15 cellular contexts compared by ENCODE assay signal in the genomic region with DNA sequence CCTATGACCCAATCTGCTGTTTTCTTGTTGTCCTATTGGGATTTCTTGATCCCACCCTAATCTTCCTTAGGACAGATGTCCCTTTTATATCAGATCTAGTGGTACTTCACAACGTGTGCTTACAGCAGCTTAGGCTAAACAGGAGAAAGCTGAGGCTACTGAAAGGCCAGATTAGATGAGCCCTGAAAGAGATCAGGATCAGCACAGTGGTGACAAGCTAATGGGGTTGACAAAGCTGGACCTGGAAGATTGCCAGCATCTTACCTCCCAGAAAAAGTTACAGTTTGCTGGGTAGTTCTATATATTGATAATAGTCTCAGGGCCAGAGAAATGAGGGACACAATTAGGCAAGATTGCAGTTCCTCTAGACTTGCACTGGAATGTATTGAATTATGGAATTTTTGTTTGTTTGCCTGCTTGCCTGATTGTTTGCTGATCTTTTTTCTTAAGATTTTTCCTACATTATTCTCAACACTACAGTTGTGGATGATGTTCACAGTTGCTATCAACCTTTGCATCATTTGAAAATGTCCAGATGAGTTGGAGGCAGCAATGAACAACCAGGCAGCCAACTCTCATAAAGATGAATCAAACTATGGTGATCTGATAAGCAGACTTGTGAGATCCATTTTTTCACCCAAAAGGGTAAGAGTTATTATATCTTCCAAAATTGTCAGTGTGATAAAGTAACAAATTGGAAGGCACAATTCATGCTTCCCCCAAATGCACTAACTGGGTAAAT. TPM values are rescaled to one million over a fixed set of nuclear protein-coding genes. Genes with fewer than 3 reads are reported as not detected.
DNase-seq lines count a peak whose midpoint lies in the region; ATAC-seq lines count a peak whose summit lies in the region.
"Had no signal": no experiment of that assay in that cellular context is flagged by ENCODE, and none has a peak within 500 bp of the region (broad histone marks: within the 10 kb centered on the region; RNA-seq: fewer than 3 reads in every experiment).

No MANE protein-coding gene starts in this region.

- no peak for DNase-seq in activated naive CD4-positive, alpha-beta T cell treated with Interleukin-2 at 50 U/mL for 16 hours
- DNase-seq in M059J (ENCODE audit: low read depth) = peak; percentile 2
- DNase-seq in activated naive CD8-positive, alpha-beta T cell treated with anti-CD3 and anti-CD28 coated beads, Interleukin-2, amount 10 ng/mL, durations not matched to agents 7 days and 5 days = no peak
- no peak for DNase-seq in activated CD4-positive, alpha-beta memory T cell treated with anti-CD3 and anti-CD28 coated beads, Interleukin-2, amount 10 ng/mL, durations not matched to agents 7 days and 5 days
- DNase-seq: aorta, cortex of kidney, lower lobe of right lung, natural killer cell had no signal

- H3K36me3 ChIP-seq in skeletal muscle satellite cell (ENCODE audit: insufficient read depth, low read length) = no peaks in the 10 kb centered on the region
- H3K36me3 ChIP-seq: gastroesophageal sphincter, lower lobe of right lung had no signal

- H3K4me1 Mint-ChIP-seq in activated naive CD4-positive, alpha-beta T cell treated with anti-CD3 and anti-CD28 coated beads, Interleukin-2, amount 50 U/mL, for 24 hours = peaks cover 13% of the 10 kb centered on the region
- peaks cover 11% of the 10 kb centered on the region for H3K4me1 Mint-ChIP-seq in activated naive CD8-positive, alpha-beta T cell treated with anti-CD3 and anti-CD28 coated beads, Interleukin-2, amount 10 ng/mL, durations not matched to agents 7 days and 5 days
- H3K4me1 Mint-ChIP-seq in activated CD4-positive, alpha-beta memory T cell treated with anti-CD3 and anti-CD28 coated beads, Interleukin-2, amount 10 ng/mL, durations not matched to agents 7 days and 5 days = peaks cover 11% of the 10 kb centered on the region

- H3K9me3 ChIP-seq in skeletal muscle satellite cell (replicated peaks; ENCODE audit: low read length) = no peaks in the 10 kb centered on the region
- H3K9me3 ChIP-seq: gastroesophageal sphincter, lower lobe of right lung had no signal

- no peaks in the 10 kb centered on the region for H3K27me3 Mint-ChIP-seq in activated naive CD4-positive, alpha-beta T cell treated with anti-CD3 and anti-CD28 coated beads, Interleukin-2, amount 50 U/mL, for 24 hours
- H3K27me3 Mint-ChIP-seq in activated naive CD8-positive, alpha-beta T cell treated with anti-CD3 and anti-CD28 coated beads, Interleukin-2, amount 10 ng/mL, durations not matched to agents 7 days and 5 days = peaks cover 13% of the 10 kb centered on the region
- no peaks in the 10 kb centered on the region for H3K27me3 Mint-ChIP-seq in activated CD4-positive, alpha-beta memory T cell treated with anti-CD3 and anti-CD28 coated beads, Interleukin-2, amount 10 ng/mL, durations not matched to agents 7 days and 5 days

- ATAC-seq in activated naive CD8-positive, alpha-beta T cell treated with anti-CD3 and anti-CD28 coated beads, Interleukin-2, amount 10 ng/mL, durations not matched to agents 7 days and 5 days (ENCODE audit: low read depth) = no peak
- ATAC-seq in GM21619 (IDR thresholded peaks at IDR 0.05; ENCODE audit: unreplicated experiment) (no peak), HG03196 (IDR thresholded peaks at IDR 0.05; ENCODE audit: unreplicated experiment) (no peak)
- ATAC-seq: gastroesophageal sphincter had no signal

- H3K4me3 Mint-ChIP-seq in activated naive CD4-positive, alpha-beta T cell treated with anti-CD3 and anti-CD28 coated beads, Interleukin-2, amount 50 U/mL, for 24 hours = peak overlapping the region; percentile 47
- peak overlapping the region; percentile 11 for H3K4me3 Mint-ChIP-seq in activated naive CD8-positive, alpha-beta T cell treated with anti-CD3 and anti-CD28 coated beads, Interleukin-2, amount 10 ng/mL, durations not matched to agents 7 days and 5 days
- H3K4me3 Mint-ChIP-seq in activated CD4-positive, alpha-beta memory T cell treated with anti-CD3 and anti-CD28 coated beads, Interleukin-2, amount 10 ng/mL, durations not matched to agents 7 days and 5 days = no peak overlapping the region
- H3K4me3 Mint-ChIP-seq: activated T-helper 1 cell treated with anti-CD3 and anti-CD28 coated beads, Interleukin-12 subunit alpha, Interleukin-12 subunit beta, Interleukin-2, Interleukin-4 antibody, amounts not matched to agents 30 ng/mL and 10 ng/mL and 1 ng/mL, durations not matched to agents 14 hours and 24 hours and 36 hours; natural killer cell; T-helper 1 cell treated with Interleukin-12 subunit alpha and Interleukin-12 subunit beta and Interleukin-4 antibody, amounts not matched to agents 30 μg/mL and 1 μg/mL, for 36 hours had no signal

- no peaks in the 10 kb centered on the region for H3K27me3 ChIP-seq in skeletal muscle satellite cell (ENCODE audit: control insufficient read depth, insufficient read depth, low read length)
- H3K27me3 ChIP-seq: gastroesophageal sphincter had no signal

- CTCF ChIA-PET in activated CD4-positive, alpha-beta memory T cell treated with anti-CD3 and anti-CD28 coated beads, Interleukin-2, amount 10 ng/mL, durations not matched to agents 7 days and 5 days (lab: Charles Lee) = no interaction called here

- POLR2A ChIA-PET in activated naive CD8-positive, alpha-beta T cell treated with anti-CD3 and anti-CD28 coated beads, Interleukin-2, amount 10 ng/mL, durations not matched to agents 7 days and 5 days (lab: Charles Lee) = no interaction called here
- POLR2A ChIA-PET in activated CD4-positive, alpha-beta memory T cell treated with anti-CD3 and anti-CD28 coated beads, Interleukin-2, amount 10 ng/mL, durations not matched to agents 7 days and 5 days (lab: Charles Lee) = no interaction called here

- H3K36me3 Mint-ChIP-seq in activated naive CD4-positive, alpha-beta T cell treated with anti-CD3 and anti-CD28 coated beads, Interleukin-2, amount 50 U/mL, for 24 hours = no peaks in the 10 kb centered on the region
- no peaks in the 10 kb centered on the region for H3K36me3 Mint-ChIP-seq in activated naive CD8-positive, alpha-beta T cell treated with anti-CD3 and anti-CD28 coated beads, Interleukin-2, amount 10 ng/mL, durations not matched to agents 7 days and 5 days
- H3K36me3 Mint-ChIP-seq in activated CD4-positive, alpha-beta memory T cell treated with anti-CD3 and anti-CD28 coated beads, Interleukin-2, amount 10 ng/mL, durations not matched to agents 7 days and 5 days (ENCODE audit: low read depth) = no peaks in the 10 kb centered on the region
- H3K36me3 Mint-ChIP-seq: natural killer cell had no signal

- peak overlapping the region; percentile 31 for H3K27ac Mint-ChIP-seq in activated naive CD4-positive, alpha-beta T cell treated with anti-CD3 and anti-CD28 coated beads, Interleukin-2, amount 50 U/mL, for 24 hours
- H3K27ac Mint-ChIP-seq in activated naive CD8-positive, alpha-beta T cell treated with anti-CD3 and anti-CD28 coated beads, Interleukin-2, amount 10 ng/mL, durations not matched to agents 7 days and 5 days = no peak overlapping the region
- no peak overlapping the region for H3K27ac Mint-ChIP-seq in activated CD4-positive, alpha-beta memory T cell treated with anti-CD3 and anti-CD28 coated beads, Interleukin-2, amount 10 ng/mL, durations not matched to agents 7 days and 5 days
- H3K27ac Mint-ChIP-seq: activated T-helper 1 cell treated with anti-CD3 and anti-CD28 coated beads, Interleukin-12 subunit alpha, Interleukin-12 subunit beta, Interleukin-2, Interleukin-4 antibody, amounts not matched to agents 30 ng/mL and 10 ng/mL and 1 ng/mL, durations not matched to agents 14 hours and 24 hours and 36 hours; natural killer cell; T-helper 1 cell treated with Interleukin-12 subunit alpha and Interleukin-12 subunit beta and Interleukin-4 antibody, amounts not matched to agents 30 μg/mL and 1 μg/mL, for 36 hours had no signal

- no peak overlapping the region for H3K9ac ChIP-seq in skeletal muscle satellite cell (ENCODE audit: low read depth, low read length)

- no peak overlapping the region for H3K4me3 ChIP-seq in skeletal muscle satellite cell (ENCODE audit: low read length)
- H3K4me3 ChIP-seq: gastroesophageal sphincter, lower lobe of right lung had no signal

- peak overlapping the region; percentile 48 for H3K4me2 ChIP-seq in skeletal muscle satellite cell (ENCODE audit: low read length)

- peaks cover 3% of the 10 kb centered on the region for H3K4me1 ChIP-seq in skeletal muscle satellite cell (ENCODE audit: control insufficient read depth, insufficient read depth, low read length)
- H3K4me1 ChIP-seq: gastroesophageal sphincter, lower lobe of right lung had no signal

- no peaks in the 10 kb centered on the region for H3K9me3 Mint-ChIP-seq in activated naive CD4-positive, alpha-beta T cell treated with anti-CD3 and anti-CD28 coated beads, Interleukin-2, amount 50 U/mL, for 24 hours
- H3K9me3 Mint-ChIP-seq in activated naive CD8-positive, alpha-beta T cell treated with anti-CD3 and anti-CD28 coated beads, Interleukin-2, amount 10 ng/mL, durations not matched to agents 7 days and 5 days = no peaks in the 10 kb centered on the region
- no peaks in the 10 kb centered on the region for H3K9me3 Mint-ChIP-seq in activated CD4-positive, alpha-beta memory T cell treated with anti-CD3 and anti-CD28 coated beads, Interleukin-2, amount 10 ng/mL, durations not matched to agents 7 days and 5 days
- H3K9me3 Mint-ChIP-seq: activated T-helper 1 cell treated with anti-CD3 and anti-CD28 coated beads, Interleukin-12 subunit alpha, Interleukin-12 subunit beta, Interleukin-2, Interleukin-4 antibody, amounts not matched to agents 30 ng/mL and 10 ng/mL and 1 ng/mL, durations not matched to agents 14 hours and 24 hours and 36 hours; natural killer cell; T-helper 1 cell treated with Interleukin-12 subunit alpha and Interleukin-12 subunit beta and Interleukin-4 antibody, amounts not matched to agents 30 μg/mL and 1 μg/mL, for 36 hours had no signal

RNA-seq across cellular contexts. Expression of a gene that starts 49.1 kb away (rescaled TPM):
- total RNA-seq in M059J (2014; rRNA removed; shearing (Covaris generic)) = 62.1 and 67.3 TPM in 2 replicates
- total RNA-seq in activated naive CD8-positive, alpha-beta T cell treated with anti-CD3 and anti-CD28 coated beads, Interleukin-2, amount 10 ng/mL, durations not matched to agents 7 days and 5 days = 10 to 100 TPM; 51.7 to 65.8 TPM
- total RNA-seq in skeletal muscle satellite cell (2012; rRNA removed) = 37.4 and 42.8 TPM in 2 replicates
- 10 to 100 TPM; 58.2 to 59.8 TPM for total RNA-seq in activated CD4-positive, alpha-beta memory T cell treated with anti-CD3 and anti-CD28 coated beads, Interleukin-2, amount 10 ng/mL, durations not matched to agents 7 days and 5 days
